Comparison of ENCODE assay signal across 9 cellular contexts in genomic region chr15:41501961-41502786, GRCh38. TPM values are rescaled to one million over a fixed set of nuclear protein-coding genes. Genes with fewer than 3 reads are reported as not detected.
DNase-seq lines count a peak whose midpoint lies in the region; ATAC-seq and TF ChIP-seq lines count a peak whose summit lies in the region.
"Had no signal": no experiment of that assay in that cellular context is flagged by ENCODE, and none has a peak within 500 bp of the region (broad histone marks: within the 10 kb centered on the region; RNA-seq: fewer than 3 reads in every experiment).

No MANE protein-coding gene starts in this region.

- POLR2A ChIA-PET in activated CD4-positive, alpha-beta memory T cell treated with anti-CD3 and anti-CD28 coated beads, Interleukin-2, amount 10 ng/mL, durations not matched to agents 7 days and 5 days (lab: Charles Lee): interaction anchor here (0.5 to 1.2 kb wide), 5 partner anchors 9 to 471 kb away, joined by 3 to 7 read pairs (median 3); partner anchors contain the start of genes ITPKA and LTK

- no peaks in the 10 kb centered on the region for H3K36me3 Mint-ChIP-seq in activated CD4-positive, alpha-beta memory T cell treated with anti-CD3 and anti-CD28 coated beads, Interleukin-2, amount 10 ng/mL, durations not matched to agents 7 days and 5 days (ENCODE audit: low read depth)

- CTCF ChIA-PET in activated CD4-positive, alpha-beta memory T cell treated with anti-CD3 and anti-CD28 coated beads, Interleukin-2, amount 10 ng/mL, durations not matched to agents 7 days and 5 days (lab: Charles Lee): interaction anchor here (1.0 kb wide), 1 partner anchor 36 kb away, joined by 5 read pairs; no protein-coding TSS in a partner anchor

- H3K4me3 ChIP-seq in HL-60 (replicated peaks; ENCODE audit: insufficient read depth, low read length): peak overlapping the region; percentile 11

- peaks cover 38% of the 10 kb centered on the region for H3K27me3 ChIP-seq in HL-60 (ENCODE audit: insufficient read depth, poor library complexity, severe bottlenecking)

- H3K27ac ChIP-seq in HL-60 (replicated peaks): no peak overlapping the region

- no peak overlapping the region for H3K27ac Mint-ChIP-seq in activated CD4-positive, alpha-beta memory T cell treated with anti-CD3 and anti-CD28 coated beads, Interleukin-2, amount 10 ng/mL, durations not matched to agents 7 days and 5 days

- peak in 1 of 2 experiments; percentile 35 for DNase-seq in HL-60 (ENCODE audit: low read depth in 1 of 2, low spot score in 1 of 2)
- peak; percentile 53 for DNase-seq in activated CD4-positive, alpha-beta memory T cell treated with anti-CD3 and anti-CD28 coated beads, Interleukin-2, amount 10 ng/mL, durations not matched to agents 7 days and 5 days
- peak; percentile 65 for DNase-seq in germinal center (ENCODE audit: low spot score)
- DNase-seq in stimulated activated CD4-positive, alpha-beta T cell treated with anti-CD3 and anti-CD28 coated beads, Interleukin-4, amount 100 ng/mL, for 1 hour: peak; percentile 34
- DNase-seq in midbrain (lab: John Stamatoyannopoulos, UW): no peak
- no peak for DNase-seq in occipital lobe (lab: John Stamatoyannopoulos, UW)
- no peak for DNase-seq in NCI-H446 (lab: John Stamatoyannopoulos, UW)

- peak overlapping the region; percentile 54 for H3K4me3 Mint-ChIP-seq in activated CD4-positive, alpha-beta memory T cell treated with anti-CD3 and anti-CD28 coated beads, Interleukin-2, amount 10 ng/mL, durations not matched to agents 7 days and 5 days

- no peak for ATAC-seq in HG03139 (IDR thresholded peaks at IDR 0.05; ENCODE audit: unreplicated experiment)

- no peaks in the 10 kb centered on the region for H3K9me3 Mint-ChIP-seq in activated CD4-positive, alpha-beta memory T cell treated with anti-CD3 and anti-CD28 coated beads, Interleukin-2, amount 10 ng/mL, durations not matched to agents 7 days and 5 days

- H3K27me3 Mint-ChIP-seq in activated CD4-positive, alpha-beta memory T cell treated with anti-CD3 and anti-CD28 coated beads, Interleukin-2, amount 10 ng/mL, durations not matched to agents 7 days and 5 days: peaks cover 74% of the 10 kb centered on the region

- TF ChIP-seq CTCF in HL-60 (IDR thresholded peaks at IDR 0.05; ENCODE audit: insufficient read depth, low read length): no peak

- H3K4me1 Mint-ChIP-seq in activated CD4-positive, alpha-beta memory T cell treated with anti-CD3 and anti-CD28 coated beads, Interleukin-2, amount 10 ng/mL, durations not matched to agents 7 days and 5 days: peaks cover 20% of the 10 kb centered on the region

RNA-seq across cellular contexts. Expression of gene ITPKA, which starts 8.5 kb away (rescaled TPM):
- under 1 TPM; 0.30 to 0.48 TPM for total RNA-seq in activated CD4-positive, alpha-beta memory T cell treated with anti-CD3 and anti-CD28 coated beads, Interleukin-2, amount 10 ng/mL, durations not matched to agents 7 days and 5 days
- total RNA-seq in occipital lobe: 0.31 TPM

RNA-seq across cellular contexts. Expression of gene LTK, which starts 11.5 kb away (rescaled TPM):
- 1 to 10 TPM; 5.2 to 5.5 TPM for total RNA-seq in activated CD4-positive, alpha-beta memory T cell treated with anti-CD3 and anti-CD28 coated beads, Interleukin-2, amount 10 ng/mL, durations not matched to agents 7 days and 5 days
- total RNA-seq in occipital lobe: not detected
- total RNA-seq: bronchial epithelial cell had no signal

RNA-seq across cellular contexts. Expression of gene RPAP1, which starts 41.9 kb away (rescaled TPM):
- total RNA-seq in activated CD4-positive, alpha-beta memory T cell treated with anti-CD3 and anti-CD28 coated beads, Interleukin-2, amount 10 ng/mL, durations not matched to agents 7 days and 5 days: 10 to 100 TPM; 33.9 to 35.1 TPM
- total RNA-seq in occipital lobe: 10.1 TPM

RNA-seq across cellular contexts. Expression of gene TYRO3, which starts 56.8 kb away (rescaled TPM):
- total RNA-seq in activated CD4-positive, alpha-beta memory T cell treated with anti-CD3 and anti-CD28 coated beads, Interleukin-2, amount 10 ng/mL, durations not matched to agents 7 days and 5 days: 1 to 10 TPM in 1 of 2 experiments, under 1 TPM in 1; 0.98 to 1.9 TPM
- 20.3 TPM for total RNA-seq in occipital lobe

Comparison
In these comparisons a context has a peak if more than half of its experiments do, and no peak if none do; other contexts are left out.
1. DNase-seq: peak in activated CD4-positive, alpha-beta memory T cell treated with anti-CD3 and anti-CD28 coated beads, Interleukin-2, amount 10 ng/mL, durations not matched to agents 7 days and 5 days (single experiment), germinal center (single experiment) and stimulated activated CD4-positive, alpha-beta T cell treated with anti-CD3 and anti-CD28 coated beads, Interleukin-4, amount 100 ng/mL, for 1 hour (single experiment); none in midbrain (single experiment), occipital lobe (single experiment) and NCI-H446 (0 of 2).